In genomic region chr11:116794851-116795250, GRCh38 we compare ENCODE assay signal across 8 cellular contexts. TPM values are rescaled to one million over a fixed set of nuclear protein-coding genes. Genes with fewer than 3 reads are reported as not detected.
"Had no signal": no experiment of that assay in that cellular context is flagged by ENCODE, and none has a peak within 500 bp of the region (broad histone marks: within the 10 kb centered on the region; RNA-seq: fewer than 3 reads in every experiment).

No MANE protein-coding gene starts in this region.

- DNase-seq: GM23248, H7, HFFc6, KG1 had no signal

- H3K4me3 ChIP-seq: GM23248, HAP-1 had no signal

RNA-seq across cellular contexts. Expression of gene APOA5, which starts 3.2 kb away (rescaled TPM):
- total RNA-seq: GM23248, H4, HFFc6, HT1080 had no signal
- polyA plus RNA-seq: GM23248, IgD-negative memory B cell had no signal

RNA-seq across cellular contexts. Expression of gene APOA4, which starts 28.3 kb away (rescaled TPM):
- total RNA-seq: GM23248, H4, H7, HFFc6, HT1080 had no signal
- polyA plus RNA-seq: GM23248, IgD-negative memory B cell had no signal

RNA-seq across cellular contexts. Expression of gene APOC3, which starts 34.9 kb away (rescaled TPM):
- total RNA-seq: GM23248, H4, H7, HFFc6, HT1080 had no signal
- polyA plus RNA-seq: GM23248, IgD-negative memory B cell had no signal
